Comparison of ENCODE assay signal across 19 cellular contexts in genomic region chr4:22672944-22673343, GRCh38. TPM values are rescaled to one million over a fixed set of nuclear protein-coding genes. Genes with fewer than 3 reads are reported as not detected.
DNase-seq lines count a peak whose midpoint lies in the region; ATAC-seq and TF ChIP-seq lines count a peak whose summit lies in the region.
"Had no signal": no experiment of that assay in that cellular context is flagged by ENCODE, and none has a peak within 500 bp of the region (broad histone marks: within the 10 kb centered on the region; RNA-seq: fewer than 3 reads in every experiment).

No MANE protein-coding gene starts in this region.

- H3K27ac ChIP-seq in suprapubic skin: no peak overlapping the region
- H3K27ac ChIP-seq: HL-60 had no signal

- no peak for TF ChIP-seq EP300 in suprapubic skin (IDR thresholded peaks at IDR 0.05)

- ATAC-seq in activated naive CD8-positive, alpha-beta T cell treated with anti-CD3 and anti-CD28 coated beads, Interleukin-2, amount 50 U/mL, for 24 hours: no peak
- peak; percentile 65 for ATAC-seq in HG03354 (IDR thresholded peaks at IDR 0.05; ENCODE audit: poor library complexity, severe bottlenecking, unreplicated experiment)
- no peak for ATAC-seq in WTC11
- ATAC-seq in naive thymus-derived CD8-positive, alpha-beta T cell: peak; percentile 71 to 79
- no peak for ATAC-seq in GM21447 (IDR thresholded peaks at IDR 0.05; ENCODE audit: unreplicated experiment)

- TF ChIP-seq POLR2A in suprapubic skin (IDR thresholded peaks at IDR 0.05): no peak

- WGBS in suprapubic skin: 83% methylated on average over 4 of the region's 4 CpGs

- no peaks in the 10 kb centered on the region for H3K9me3 Mint-ChIP-seq in activated naive CD8-positive, alpha-beta T cell (ENCODE audit: low read depth)
- no peaks in the 10 kb centered on the region for H3K9me3 Mint-ChIP-seq in activated naive CD8-positive, alpha-beta T cell treated with anti-CD3 and anti-CD28 coated beads, Interleukin-2, amount 50 U/mL, for 24 hours
- no peaks in the 10 kb centered on the region for H3K9me3 Mint-ChIP-seq in WTC11
- peaks cover 0 to 2% (median 0%) of the 10 kb centered on the region in 9 donors for H3K9me3 Mint-ChIP-seq in naive thymus-derived CD8-positive, alpha-beta T cell
- H3K9me3 Mint-ChIP-seq: H9 had no signal

- H3K36me3 ChIP-seq in suprapubic skin: no peaks in the 10 kb centered on the region

- no peak for DNase-seq in activated naive CD8-positive, alpha-beta T cell treated with anti-CD3 and anti-CD28 coated beads, Interleukin-2, amount 50 U/mL, for 24 hours
- DNase-seq in WTC11 (ENCODE audit: low spot score) (no peak), suprapubic skin (ENCODE audit: low spot score in 2 of 2) (no peak)
- DNase-seq in naive thymus-derived CD8-positive, alpha-beta T cell: peak in 1 of 10 donors; percentile 29
- DNase-seq: ACHN, AML-193, EL, H9, NCI-H1436, NCI-H2029, NCI-H2171, NCI-H748 treated with DMSO at 0.1 percent for 48 hours, RPMI8226 had no signal

- peak overlapping the region; percentile 91 for H3K27ac Mint-ChIP-seq in activated naive CD8-positive, alpha-beta T cell
- no peak overlapping the region for H3K27ac Mint-ChIP-seq in activated naive CD8-positive, alpha-beta T cell treated with anti-CD3 and anti-CD28 coated beads, Interleukin-2, amount 50 U/mL, for 24 hours
- no peak overlapping the region for H3K27ac Mint-ChIP-seq in WTC11
- H3K27ac Mint-ChIP-seq in naive thymus-derived CD8-positive, alpha-beta T cell: peak overlapping the region; percentile 62 to 92 (median 86)
- H3K27ac Mint-ChIP-seq: CD14-positive monocyte, H9 had no signal

- no peak overlapping the region for H3K4me3 ChIP-seq in suprapubic skin

- H3K27me3 Mint-ChIP-seq in activated naive CD8-positive, alpha-beta T cell: no peaks in the 10 kb centered on the region
- no peaks in the 10 kb centered on the region for H3K27me3 Mint-ChIP-seq in activated naive CD8-positive, alpha-beta T cell treated with anti-CD3 and anti-CD28 coated beads, Interleukin-2, amount 50 U/mL, for 24 hours
- no peaks in the 10 kb centered on the region for H3K27me3 Mint-ChIP-seq in WTC11 (ENCODE audit: low read depth)
- no peaks in the 10 kb centered on the region for H3K27me3 Mint-ChIP-seq in naive thymus-derived CD8-positive, alpha-beta T cell

- no peaks in the 10 kb centered on the region for H3K27me3 ChIP-seq in suprapubic skin

- peak overlapping the region; percentile 68 for H3K4me3 Mint-ChIP-seq in activated naive CD8-positive, alpha-beta T cell
- no peak overlapping the region for H3K4me3 Mint-ChIP-seq in activated naive CD8-positive, alpha-beta T cell treated with anti-CD3 and anti-CD28 coated beads, Interleukin-2, amount 50 U/mL, for 24 hours
- no peak overlapping the region for H3K4me3 Mint-ChIP-seq in WTC11
- H3K4me3 Mint-ChIP-seq in naive thymus-derived CD8-positive, alpha-beta T cell: peak overlapping the region; percentile 41 to 78 (median 66)
- H3K4me3 Mint-ChIP-seq: CD14-positive monocyte, H9 had no signal

- POLR2A ChIA-PET in WTC11 (lab: Charles Lee): interaction anchor here (0.7 kb wide), 1 partner anchor 724 kb away, joined by 3 read pairs; no protein-coding TSS in a partner anchor
- POLR2A ChIA-PET in naive thymus-derived CD8-positive, alpha-beta T cell (lab: Charles Lee): interaction anchor here (0.6 kb wide), 1 partner anchor 28 kb away, joined by 3 read pairs; no protein-coding TSS in a partner anchor

- peaks cover 80% of the 10 kb centered on the region for H3K4me1 Mint-ChIP-seq in activated naive CD8-positive, alpha-beta T cell (ENCODE audit: low read depth)
- peaks cover 58% of the 10 kb centered on the region for H3K4me1 Mint-ChIP-seq in activated naive CD8-positive, alpha-beta T cell treated with anti-CD3 and anti-CD28 coated beads, Interleukin-2, amount 50 U/mL, for 24 hours
- 0 out of 2 replicates have a peak, but pooled peaks cover 4% of the 10 kb centered on the region for H3K4me1 Mint-ChIP-seq in WTC11
- peaks cover 43 to 86% (median 77%) of the 10 kb centered on the region in 4 donors for H3K4me1 Mint-ChIP-seq in naive thymus-derived CD8-positive, alpha-beta T cell

- CTCF ChIA-PET in WTC11 (lab: Charles Lee): no interaction called here

- H3K4me1 ChIP-seq in suprapubic skin: no peaks in the 10 kb centered on the region

- no peaks in the 10 kb centered on the region for H3K36me3 Mint-ChIP-seq in activated naive CD8-positive, alpha-beta T cell
- no peaks in the 10 kb centered on the region for H3K36me3 Mint-ChIP-seq in activated naive CD8-positive, alpha-beta T cell treated with anti-CD3 and anti-CD28 coated beads, Interleukin-2, amount 50 U/mL, for 24 hours (ENCODE audit: low read depth)
- H3K36me3 Mint-ChIP-seq in WTC11: no peaks in the 10 kb centered on the region
- no peaks in the 10 kb centered on the region for H3K36me3 Mint-ChIP-seq in naive thymus-derived CD8-positive, alpha-beta T cell
- H3K36me3 Mint-ChIP-seq: CD14-positive monocyte had no signal

- TF ChIP-seq CTCF in WTC11 (IDR thresholded peaks at IDR 0.05) (no peak), suprapubic skin (IDR thresholded peaks at IDR 0.05) (no peak)

- no peaks in the 10 kb centered on the region for H3K9me3 ChIP-seq in suprapubic skin

TF ChIP-seq in WTC11, 78 proteins besides CTCF, POLR2A, EP300 and RAD21:
- TF ChIP-seq ZNF317 (CRISPR knock-in tag; IDR thresholded peaks at IDR 0.05; ENCODE audit: borderline replicate concordance, low read depth): no peak
- TF ChIP-seq GTF2I (CRISPR knock-in tag; conservative IDR thresholded peaks at IDR 0.05): no peak
- no peak for TF ChIP-seq HMGXB4 (CRISPR knock-in tag; IDR thresholded peaks at IDR 0.05)
- no peak for TF ChIP-seq ESRRA (CRISPR knock-in tag; IDR thresholded peaks at IDR 0.05; ENCODE audit: borderline replicate concordance)
- peak; percentile 70 for TF ChIP-seq ZNF121 (CRISPR knock-in tag; IDR thresholded peaks at IDR 0.05)

RNA-seq across cellular contexts. Expression of gene GBA3, which starts 19.8 kb away (rescaled TPM):
- total RNA-seq in WTC11 (2021): 0.09 TPM in 2 of 3 replicates, not detected in the other
- not detected for total RNA-seq in naive thymus-derived CD8-positive, alpha-beta T cell
- under 1 TPM in 2 of 3 donors, not detected in 1; 0.07 to 0.21 TPM for polyA plus RNA-seq in naive thymus-derived CD8-positive, alpha-beta T cell
- under 1 TPM in 1 of 4 donors, not detected in 3; 0.47 TPM for total RNA-seq in suprapubic skin
- total RNA-seq: H9, NCI-H460 had no signal
- polyA plus RNA-seq: CD14-positive monocyte had no signal

Comparison
In these comparisons a context has a peak if more than half of its experiments do, and no peak if none do; other contexts are left out.
1. H3K27ac Mint-ChIP-seq: peak in activated naive CD8-positive, alpha-beta T cell (single experiment) and naive thymus-derived CD8-positive, alpha-beta T cell (10 of 10); none in activated naive CD8-positive, alpha-beta T cell treated with anti-CD3 and anti-CD28 coated beads, Interleukin-2, amount 50 U/mL, for 24 hours (single experiment) and WTC11 (single experiment).
2. H3K4me3 Mint-ChIP-seq: peak in activated naive CD8-positive, alpha-beta T cell (single experiment) and naive thymus-derived CD8-positive, alpha-beta T cell (10 of 10); none in activated naive CD8-positive, alpha-beta T cell treated with anti-CD3 and anti-CD28 coated beads, Interleukin-2, amount 50 U/mL, for 24 hours (single experiment) and WTC11 (single experiment).
3. ATAC-seq: peak in HG03354 (single experiment) and naive thymus-derived CD8-positive, alpha-beta T cell (2 of 2); none in activated naive CD8-positive, alpha-beta T cell treated with anti-CD3 and anti-CD28 coated beads, Interleukin-2, amount 50 U/mL, for 24 hours (single experiment), WTC11 (single experiment) and GM21447 (single experiment).